Comparison of ENCODE assay signal across 11 cellular contexts in genomic region chr1:209086486-209087192, GRCh38.
DNase-seq lines count a peak whose midpoint lies in the region; ATAC-seq, FAIRE-seq and TF ChIP-seq lines count a peak whose summit lies in the region.
"Had no signal": no experiment of that assay in that cellular context is flagged by ENCODE, and none has a peak within 500 bp of the region (broad histone marks: within the 10 kb centered on the region; RNA-seq: fewer than 3 reads in every experiment).

No MANE protein-coding gene starts in this region.

- in situ Hi-C loops in HepG2 (cut with HindIII; ENCODE audit: extremely low pct_ligation_motif_present, low pct_unique_long_range_greater_than_20kb): no loop called here

- H4K20me1 ChIP-seq in HepG2 (ENCODE audit: insufficient read depth, low read length) (no peaks in the 10 kb centered on the region), hepatocyte (ENCODE audit: insufficient read depth, poor library complexity, severe bottlenecking) (no peaks in the 10 kb centered on the region)

- H3K9me2 ChIP-seq in hepatocyte (replicated peaks; ENCODE audit: insufficient read depth): no peaks in the 10 kb centered on the region

- POLR2A ChIA-PET in HepG2 (lab: Yijun Ruan, JAX): no interaction called here

- TF ChIP-seq RAD21 in HepG2 (CRISPR knock-in tag; IDR thresholded peaks at IDR 0.05): no peak

- no TSS peak for BruUV-seq in HepG2 (replicated peaks; lab: Mats Ljungman, UMichigan)

- no peak for TF ChIP-seq EP300 in HepG2 (IDR thresholded peaks at IDR 0.05; ENCODE audit: low read depth in 2 of 2, low read length in 2 of 2)
- no peak for TF ChIP-seq EP300 in HepG2 (CRISPR knock-in tag; IDR thresholded peaks at IDR 0.05; ENCODE audit: borderline replicate concordance)

- H3K36me3 ChIP-seq in HepG2 (replicated peaks in 1 of 2; ENCODE audit: control insufficient read depth in 1 of 2, insufficient read depth in 2 of 2, low read length in 2 of 2): no peaks in the 10 kb centered on the region
- H3K36me3 ChIP-seq in right lobe of liver: no peaks in the 10 kb centered on the region
- H3K36me3 ChIP-seq in hepatocyte (replicated peaks; ENCODE audit: insufficient read depth, low read depth): no peaks in the 10 kb centered on the region

- H3K4me1 ChIP-seq in HepG2 (ENCODE audit: insufficient read depth, low read length): no peaks in the 10 kb centered on the region
- H3K4me1 ChIP-seq in right lobe of liver: no peaks in the 10 kb centered on the region
- H3K4me1 ChIP-seq in hepatocyte (ENCODE audit: insufficient read depth): no peaks in the 10 kb centered on the region

- CTCF ChIA-PET in HepG2 (lab: Yijun Ruan, JAX; ENCODE audit: low intra/inter-chr PET ratio, low total read pairs): no interaction called here

- no peak overlapping the region for H3K27ac ChIP-seq in HepG2 (ENCODE audit: extremely low read length, insufficient read depth, low read length)
- no peak overlapping the region for H3K27ac ChIP-seq in right lobe of liver
- no peak overlapping the region for H3K27ac ChIP-seq in hepatocyte

- H3K27me3 ChIP-seq in HepG2 (ENCODE audit: control insufficient read depth in 1 of 2, insufficient read depth in 2 of 2, low read length in 2 of 2) (no peaks in the 10 kb centered on the region), right lobe of liver (no peaks in the 10 kb centered on the region), hepatocyte (no peaks in the 10 kb centered on the region)

- no peak for FAIRE-seq in HepG2 (lab: Jason Lieb, UNC)
- FAIRE-seq: A204.1 had no signal

- TF ChIP-seq CTCF in HepG2 (CRISPR knock-in tag; IDR thresholded peaks at IDR 0.05): no peak
- no peak for TF ChIP-seq CTCF in right lobe of liver (IDR thresholded peaks at IDR 0.05)
- TF ChIP-seq CTCF in hepatocyte (IDR thresholded peaks at IDR 0.05; ENCODE audit: poor library complexity): no peak

- H3K9me3 ChIP-seq in HepG2 (ENCODE audit: low read length) (no peaks in the 10 kb centered on the region; the same call in 1 of the 2 replicates), right lobe of liver (no peaks in the 10 kb centered on the region), hepatocyte (ENCODE audit: low read depth) (no peaks in the 10 kb centered on the region)

- H3K9ac ChIP-seq in HepG2 (ENCODE audit: insufficient read depth, low read depth, low read length): no peak overlapping the region

- H2AFZ ChIP-seq in HepG2 (ENCODE audit: low read length) (no peak overlapping the region), hepatocyte (no peak overlapping the region)

- ATAC-seq in HepG2 (no peak), right lobe of liver (no peak), HG02623 (IDR thresholded peaks at IDR 0.05; ENCODE audit: unreplicated experiment) (peak; percentile 92), HG03469 (IDR thresholded peaks at IDR 0.05; ENCODE audit: unreplicated experiment) (peak; percentile 92), HG03039 (IDR thresholded peaks at IDR 0.05; ENCODE audit: unreplicated experiment) (no peak)
- ATAC-seq: sciatic nerve had no signal

- no peak for DNase-seq in HepG2 (ENCODE audit: low spot score)
- no peak for DNase-seq in right lobe of liver
- no peak for DNase-seq in NCI-H1092 treated with DMSO at 0.1 percent for 48 hours (lab: John Stamatoyannopoulos, UW)
- DNase-seq in HCEC 1CT: no peak
- no peak for DNase-seq in hepatocyte (ENCODE audit: low spot score)
- DNase-seq: NCI-H526 had no signal

- no peak overlapping the region for H3K4me2 ChIP-seq in HepG2 (ENCODE audit: low read depth, low read length)
- no peak overlapping the region for H3K4me2 ChIP-seq in hepatocyte

- TF ChIP-seq POLR2A in HepG2 (IDR thresholded peaks at IDR 0.05; ENCODE audit: insufficient read depth in 1 of 2, low read depth in 2 of 2, low read length in 2 of 2) (no peak), right lobe of liver (IDR thresholded peaks at IDR 0.05) (no peak)

- H3K79me2 ChIP-seq in HepG2 (ENCODE audit: insufficient read depth, low read length) (no peaks in the 10 kb centered on the region), hepatocyte (no peaks in the 10 kb centered on the region)

- H3K4me3 ChIP-seq in HepG2 (replicated peaks in 1 of 3; ENCODE audit: insufficient read depth in 1 of 3, low read depth in 2 of 3, low read length in 3 of 3): no peak overlapping the region
- H3K4me3 ChIP-seq in right lobe of liver: no peak overlapping the region
- no peak overlapping the region for H3K4me3 ChIP-seq in hepatocyte

- intact Hi-C loops in HepG2 (cut with micrococcal nuclease; ENCODE audit: unreplicated experiment) (no loop called here), right lobe of liver (cut with DNase I) (no loop called here)

- WGBS in HepG2 (ENCODE audit: low lambda C conversion rate): 44% methylated on average over 3 of the region's 6 CpGs
- 59% methylated on average over 6 of the region's 6 CpGs for WGBS in right lobe of liver (ENCODE audit: insufficient coverage, low coverage, low lambda C conversion rate, missing lambda C conversion rate)
- 81% methylated on average over 6 of the region's 6 CpGs for WGBS in hepatocyte (ENCODE audit: low lambda C conversion rate, missing lambda C conversion rate)

TF ChIP-seq in HepG2, 621 proteins besides CTCF, POLR2A, EP300 and RAD21:
- TF ChIP-seq ARNTL (CRISPR knock-in tag; IDR thresholded peaks at IDR 0.05) (no peak), THYN1 (CRISPR knock-in tag; IDR thresholded peaks at IDR 0.05; ENCODE audit: borderline replicate concordance, low read depth) (no peak), MAFF (IDR thresholded peaks at IDR 0.05; ENCODE audit: low read depth, low read length) (peak; percentile 53; the same call in 1 of the 2 replicates), NFYC (CRISPR knock-in tag; IDR thresholded peaks at IDR 0.05) (no peak), HNF4G (IDR thresholded peaks at IDR 0.05; ENCODE audit: borderline replicate concordance, low read depth, low read length) (no peak), HNF4G (CRISPR knock-in tag; IDR thresholded peaks at IDR 0.05; ENCODE audit: borderline replicate concordance, low read depth) (no peak), KDM6A (CRISPR knock-in tag; IDR thresholded peaks at IDR 0.05; ENCODE audit: low read depth) (no peak), MAFK (conservative IDR thresholded peaks at IDR 0.05 in 1 of 2, IDR thresholded peaks at IDR 0.05 in 1 of 2; ENCODE audit: low read length in 2 of 2) (peak; percentile 38 to 81; a peak in 3 of 4 replicates)

Comparison
In these comparisons a context has a peak if more than half of its experiments do, and no peak if none do; other contexts are left out.
1. ATAC-seq: peak in HG02623 (single experiment) and HG03469 (single experiment); none in HepG2 (single experiment), right lobe of liver (0 of 4) and HG03039 (single experiment).